ENCODE assay signal across 13 cellular contexts in genomic region chr5:138626333-138626944, GRCh38. TPM values are rescaled to one million over a fixed set of nuclear protein-coding genes. Genes with fewer than 3 reads are reported as not detected.
A peak's percentile ranks its signal among the peaks of the same experiment; 100 is the strongest.
DNase-seq lines count a peak whose midpoint lies in the region; ATAC-seq and TF ChIP-seq lines count a peak whose summit lies in the region.
"Had no signal": no experiment of that assay in that cellular context is flagged by ENCODE, and none has a peak within 500 bp of the region (broad histone marks: within the 10 kb centered on the region; RNA-seq: fewer than 3 reads in every experiment).

No MANE protein-coding gene starts in this region.

- no peak overlapping the region for H3K4me3 Mint-ChIP-seq in chondrocyte (ENCODE audit: unreplicated experiment)
- H3K4me3 Mint-ChIP-seq in nephron progenitor cell = no peak overlapping the region
- H3K4me3 Mint-ChIP-seq: CD4-positive, alpha-beta memory T cell had no signal

- H3K36me3 Mint-ChIP-seq in chondrocyte (ENCODE audit: low read depth) (no peaks in the 10 kb centered on the region), nephron progenitor cell (ENCODE audit: low read depth) (no peaks in the 10 kb centered on the region)
- H3K36me3 Mint-ChIP-seq: CD4-positive, alpha-beta memory T cell had no signal

- no peak for ATAC-seq in HG02623 (IDR thresholded peaks at IDR 0.05; ENCODE audit: unreplicated experiment)
- ATAC-seq in GM21737 (IDR thresholded peaks at IDR 0.05; ENCODE audit: unreplicated experiment) = no peak

- H3K27ac Mint-ChIP-seq in chondrocyte (ENCODE audit: unreplicated experiment) (no peak overlapping the region), nephron progenitor cell (peak overlapping the region; percentile 6)
- H3K27ac Mint-ChIP-seq: CD4-positive, alpha-beta memory T cell had no signal

- TF ChIP-seq CTCF in chondrocyte (IDR thresholded peaks at IDR 0.05) (no peak), nephron progenitor cell (IDR thresholded peaks at IDR 0.05) (no peak)

- H3K9me3 Mint-ChIP-seq in chondrocyte (ENCODE audit: low read depth) (no peaks in the 10 kb centered on the region), nephron progenitor cell (no peaks in the 10 kb centered on the region)
- H3K9me3 Mint-ChIP-seq: CD4-positive, alpha-beta memory T cell had no signal

- peak; percentile 64 for DNase-seq in ELR (ENCODE audit: low read depth)
- peak; percentile 73 for DNase-seq in LHCN-M2 (ENCODE audit: low read depth)
- DNase-seq in chondrocyte (ENCODE audit: low spot score) = peak; percentile 7
- DNase-seq in nephron progenitor cell = no peak
- DNase-seq in DMS79 (lab: John Stamatoyannopoulos, UW) = no peak
- DNase-seq in occipital lobe (lab: John Stamatoyannopoulos, UW) = no peak
- DNase-seq: CD4-positive, alpha-beta memory T cell; NCI-H1436; NCI-H2107; NCI-H226; NCI-H526 had no signal

- H3K4me1 Mint-ChIP-seq in chondrocyte (ENCODE audit: low read depth) = peaks cover 3% of the 10 kb centered on the region
- peaks cover 6% of the 10 kb centered on the region for H3K4me1 Mint-ChIP-seq in nephron progenitor cell
- H3K4me1 Mint-ChIP-seq: CD4-positive, alpha-beta memory T cell had no signal

- H3K27me3 Mint-ChIP-seq in chondrocyte (ENCODE audit: low read depth) = no peaks in the 10 kb centered on the region
- peaks cover 10% of the 10 kb centered on the region for H3K27me3 Mint-ChIP-seq in nephron progenitor cell (ENCODE audit: low read depth, poor library complexity)

RNA-seq across cellular contexts. Expression of gene HSPA9, which starts 51.2 kb away (rescaled TPM):
- total RNA-seq in LHCN-M2 (2014; rRNA removed) (424 and 464 TPM in 2 replicates), chondrocyte (164 to 241 TPM (median 237 TPM) in 3 replicates), occipital lobe (206 TPM)
- polyA plus RNA-seq in LHCN-M2 (2012) = 103 TPM

Comparison
In these comparisons a context has a peak if more than half of its experiments do, and no peak if none do; other contexts are left out.
1. DNase-seq: peak in ELR (single experiment), LHCN-M2 (single experiment) and chondrocyte (single experiment); none in nephron progenitor cell (single experiment), DMS79 (single experiment) and occipital lobe (single experiment).